In the genomic region with DNA sequence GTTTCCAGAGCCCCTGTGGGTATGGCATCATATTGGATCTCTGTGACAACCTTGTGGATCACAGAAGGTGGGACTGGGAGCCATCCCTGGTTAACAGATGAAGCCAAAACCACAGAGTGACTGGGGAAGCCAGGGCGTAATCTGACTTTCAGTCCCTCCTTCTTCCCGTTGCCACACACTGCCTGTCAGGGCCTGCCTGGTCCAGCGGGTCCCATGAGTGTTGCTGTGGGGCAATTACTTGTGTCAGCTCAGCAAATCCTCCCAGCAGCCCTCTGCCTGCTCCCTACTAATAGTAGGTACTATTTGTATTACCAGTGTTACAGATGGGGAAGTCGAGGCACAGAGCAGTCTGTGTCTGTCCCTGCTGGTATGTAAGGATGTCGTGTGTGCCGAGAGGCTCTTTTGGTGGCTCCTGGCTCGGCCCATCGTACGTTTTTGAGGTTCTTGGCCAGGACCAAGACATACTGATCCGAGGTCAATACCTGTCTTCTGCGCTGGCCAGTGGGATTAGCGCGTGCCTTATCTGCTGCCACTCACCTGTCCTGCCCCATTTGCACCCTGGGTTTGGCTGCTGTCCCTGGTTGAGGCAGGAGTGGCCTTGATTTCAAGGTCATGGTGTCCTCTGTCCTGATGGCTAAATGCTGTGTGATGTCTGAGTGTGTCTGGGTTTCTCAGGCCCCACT, we compare ENCODE assay signal across 31 cellular contexts. TPM values are rescaled to one million over a fixed set of nuclear protein-coding genes. Genes with fewer than 3 reads are reported as not detected.
DNase-seq lines count a peak whose midpoint lies in the region; ATAC-seq lines count a peak whose summit lies in the region.
"Had no signal": no experiment of that assay in that cellular context is flagged by ENCODE, and none has a peak within 500 bp of the region (broad histone marks: within the 10 kb centered on the region; RNA-seq: fewer than 3 reads in every experiment).

No MANE protein-coding gene starts in this region.

- DNase-seq in HPDE6-E6E7 (ENCODE audit: extremely low spot score) = peak; percentile 92
- peak; percentile 8 for DNase-seq in OCI-M1 (lab: John Stamatoyannopoulos, UW)
- DNase-seq in epithelial cell of prostate (ENCODE audit: low read depth, low spot score) = peak; percentile 85
- peak; percentile 67 for DNase-seq in posterior vena cava (ENCODE audit: low spot score)
- DNase-seq: activated CD4-positive, alpha-beta T cell treated with anti-CD3 and anti-CD28 coated beads for 36 hours; activated CD8-positive, alpha-beta T cell treated with anti-CD3 and anti-CD28 coated beads, Interleukin-2, amount 10 ng/mL, durations not matched to agents 7 days and 5 days; activated naive CD4-positive, alpha-beta T cell treated with anti-CD3 and anti-CD28 coated beads, Interleukin-2, amount 50 U/mL, for 16 hours; cerebellar nuclear complex; DMS153; mesendoderm; MM.1S; NCI-H1436; NCI-H2081 treated with DMSO at 0.1 percent for 48 hours; NCI-H774; pancreas; right cardiac atrium; spleen; stimulated activated CD4-positive, alpha-beta T cell treated with anti-CD3 and anti-CD28 coated beads, Interleukin-2, amount 100 ng/mL, for 24 hours; stimulated activated CD8-positive, alpha-beta memory T cell treated with anti-CD3 and anti-CD28 coated beads, Interleukin-4, amount 100 ng/mL, for 48 hours; stomach; T-helper 2 cell; tibial artery had no signal

- H3K27ac ChIP-seq in epithelial cell of prostate = peak overlapping the region; percentile 25
- H3K27ac ChIP-seq: gastroesophageal sphincter, hepatocyte, HL-60, KMS-11, pancreas, SK-N-MC, spleen, stomach, tibial artery had no signal

- intact Hi-C loops in posterior vena cava (cut with DNase I) = no loop called here

- ATAC-seq in HG02623 (IDR thresholded peaks at IDR 0.05; ENCODE audit: unreplicated experiment) = no peak
- no peak for ATAC-seq in HG02759 (IDR thresholded peaks at IDR 0.05; ENCODE audit: unreplicated experiment)
- ATAC-seq in HG03442 (IDR thresholded peaks at IDR 0.05; ENCODE audit: unreplicated experiment) = no peak
- ATAC-seq: activated CD4-positive, alpha-beta T cell treated with anti-CD3 and anti-CD28 coated beads for 36 hours; activated CD8-positive, alpha-beta T cell treated with anti-CD3 and anti-CD28 coated beads, Interleukin-2, amount 10 ng/mL, durations not matched to agents 7 days and 5 days; gastroesophageal sphincter; pancreas; right cardiac atrium had no signal

RNA-seq across cellular contexts. Expression of gene NSG1, which starts 5.7 kb away (rescaled TPM):
- under 1 TPM; 0.42 to 0.57 TPM for total RNA-seq in posterior vena cava
- total RNA-seq: activated T-helper 2 cell treated with anti-CD3 and anti-CD28 coated beads, Interferon-gamma antibody, Interleukin-2, Interleukin-4, amounts not matched to agents 10 μg/mL and 5 μg/mL and 100 μg/mL, durations not matched to agents 14 hours and 24 hours and 36 hours had no signal

Comparison
In these comparisons a context has a peak if more than half of its experiments do, and no peak if none do; other contexts are left out.
1. DNase-seq: peak in every context shown above with its lines; median percentile 92 in HPDE6-E6E7; 85 in epithelial cell of prostate; 67 in posterior vena cava; 8 in OCI-M1.